Comparison of ENCODE assay signal across 8 cellular contexts in genomic region chr11:11827272-11827671, GRCh38.
"Had no signal": no experiment of that assay in that cellular context is flagged by ENCODE, and none has a peak within 500 bp of the region (broad histone marks: within the 10 kb centered on the region; RNA-seq: fewer than 3 reads in every experiment).

No MANE protein-coding gene starts in this region.

- H2AFZ ChIP-seq: GM23248 had no signal

- FAIRE-seq: H1, H54, HTR-8/SVneo had no signal

- H3K9ac ChIP-seq: GM23248 had no signal

- DNase-seq: GM23248, H9, HCEC 1CT, IMR-90, KBM-7 had no signal

- H3K27ac ChIP-seq: GM23248 had no signal

- H3K4me3 ChIP-seq: GM23248 had no signal
